28 cellular contexts compared by ENCODE assay signal in the genomic region with DNA sequence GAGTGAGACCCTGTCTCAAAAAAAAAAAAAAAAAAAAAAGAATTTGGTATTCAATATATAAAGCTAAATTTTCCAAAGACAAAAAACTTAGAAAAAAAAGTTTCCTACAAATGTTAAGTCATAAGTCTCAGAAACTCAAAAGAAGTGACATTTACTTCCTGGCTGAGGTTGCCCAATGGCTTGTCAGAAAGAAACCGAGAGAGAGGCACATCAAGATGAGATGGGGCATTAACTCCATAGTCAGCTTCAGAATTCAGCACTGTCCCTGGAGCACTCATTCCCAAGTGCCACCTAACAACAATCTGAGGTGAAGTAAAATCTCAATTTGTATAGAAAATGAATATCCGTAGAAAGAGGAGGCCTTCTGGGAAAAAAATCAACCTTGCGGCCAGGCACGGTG. TPM values are rescaled to one million over a fixed set of nuclear protein-coding genes. Genes with fewer than 3 reads are reported as not detected.
DNase-seq lines count a peak whose midpoint lies in the region; ATAC-seq and TF ChIP-seq lines count a peak whose summit lies in the region.
"Had no signal": no experiment of that assay in that cellular context is flagged by ENCODE, and none has a peak within 500 bp of the region (broad histone marks: within the 10 kb centered on the region; RNA-seq: fewer than 3 reads in every experiment).

No MANE protein-coding gene starts in this region.

- H3K4me3 Mint-ChIP-seq in activated T-cell treated with anti-CD3 and anti-CD28 coated beads, Interleukin-2, amount 50 U/mL, for 4 hours: no peak overlapping the region
- H3K4me3 Mint-ChIP-seq in activated T-helper 17 cell treated with anti-CD3 and anti-CD28 coated beads, Interleukin-2, amount 50 U/mL, for 72 hours: peak overlapping the region; percentile 62
- H3K4me3 Mint-ChIP-seq: B cell; CD8-positive, alpha-beta T cell; immature natural killer cell; WTC11 had no signal

- peaks cover 36% of the 10 kb centered on the region for H3K4me1 Mint-ChIP-seq in activated T-cell treated with anti-CD3 and anti-CD28 coated beads, Interleukin-2, amount 50 U/mL, for 4 hours (ENCODE audit: low read depth)
- H3K4me1 Mint-ChIP-seq in activated T-helper 17 cell treated with anti-CD3 and anti-CD28 coated beads, Interleukin-2, amount 50 U/mL, for 72 hours: peaks cover 32% of the 10 kb centered on the region
- H3K4me1 Mint-ChIP-seq: WTC11 had no signal

- H2AFZ ChIP-seq in smooth muscle cell (ENCODE audit: low read depth): no peak overlapping the region
- H2AFZ ChIP-seq: GM23248 had no signal

- in situ Hi-C loops in GM13977 (cut with MboI; ENCODE audit: low pct_unique_long_range_greater_than_20kb, low sequenced_read_pairs, unreplicated experiment): no loop called here

- H3K27me3 Mint-ChIP-seq in activated T-cell treated with anti-CD3 and anti-CD28 coated beads, Interleukin-2, amount 50 U/mL, for 4 hours (ENCODE audit: low read depth): no peaks in the 10 kb centered on the region
- H3K27me3 Mint-ChIP-seq in activated T-helper 17 cell treated with anti-CD3 and anti-CD28 coated beads, Interleukin-2, amount 50 U/mL, for 72 hours: no peaks in the 10 kb centered on the region
- H3K27me3 Mint-ChIP-seq: B cell had no signal

- peak; percentile 39 to 46 for ATAC-seq in activated T-cell treated with anti-CD3 and anti-CD28 coated beads, Interleukin-2, amount 50 U/mL, for 4 hours
- ATAC-seq in activated T-helper 17 cell treated with anti-CD3 and anti-CD28 coated beads, Interleukin-2, amount 50 U/mL, for 72 hours (replicated peaks): peak; percentile 63
- ATAC-seq: CD8-positive, alpha-beta T cell; left cardiac atrium; mucosa of descending colon; WTC11 had no signal

- no peaks in the 10 kb centered on the region for H4K20me1 ChIP-seq in smooth muscle cell (ENCODE audit: low read depth)

- H3K9me3 Mint-ChIP-seq in activated T-cell treated with anti-CD3 and anti-CD28 coated beads, Interleukin-2, amount 50 U/mL, for 4 hours: no peaks in the 10 kb centered on the region
- no peaks in the 10 kb centered on the region for H3K9me3 Mint-ChIP-seq in activated T-helper 17 cell treated with anti-CD3 and anti-CD28 coated beads, Interleukin-2, amount 50 U/mL, for 72 hours
- H3K9me3 Mint-ChIP-seq: CD8-positive, alpha-beta T cell; immature natural killer cell; nephron progenitor cell; WTC11 had no signal

- H3K4me2 ChIP-seq in smooth muscle cell: no peak overlapping the region

- H3K4me3 ChIP-seq in smooth muscle cell: no peak overlapping the region
- H3K4me3 ChIP-seq: colonic mucosa, GM23248, mucosa of descending colon, thyroid gland, uterus had no signal

- H3F3A ChIP-seq in smooth muscle cell (ENCODE audit: low read depth): peaks cover 19% of the 10 kb centered on the region

- H3K27ac ChIP-seq in smooth muscle cell (ENCODE audit: low read depth): peak overlapping the region; percentile 80
- H3K27ac ChIP-seq: colonic mucosa, epithelial cell of prostate, GM23248, HL-60, thyroid gland, uterus had no signal

- peaks cover 23% of the 10 kb centered on the region for H3K36me3 Mint-ChIP-seq in activated T-cell treated with anti-CD3 and anti-CD28 coated beads, Interleukin-2, amount 50 U/mL, for 4 hours (ENCODE audit: insufficient read depth)
- H3K36me3 Mint-ChIP-seq in activated T-helper 17 cell treated with anti-CD3 and anti-CD28 coated beads, Interleukin-2, amount 50 U/mL, for 72 hours (ENCODE audit: low read depth): peaks cover 47% of the 10 kb centered on the region

- peaks cover 6% of the 10 kb centered on the region for H3K27me3 ChIP-seq in smooth muscle cell (ENCODE audit: low read depth)
- H3K27me3 ChIP-seq: colonic mucosa, uterus had no signal

- no peaks in the 10 kb centered on the region for H3K79me2 ChIP-seq in smooth muscle cell (ENCODE audit: low read depth)

- no peaks in the 10 kb centered on the region for H3K36me3 ChIP-seq in smooth muscle cell (ENCODE audit: low read depth)
- H3K36me3 ChIP-seq: colonic mucosa, uterus had no signal

- 95% methylated on average over 4 of the region's 4 CpGs for WGBS in smooth muscle cell (ENCODE audit: low lambda C conversion rate)

- peak overlapping the region; percentile 63 for H3K27ac Mint-ChIP-seq in activated T-helper 17 cell treated with anti-CD3 and anti-CD28 coated beads, Interleukin-2, amount 50 U/mL, for 72 hours
- H3K27ac Mint-ChIP-seq: B cell; CD8-positive, alpha-beta T cell; WTC11 had no signal

- DNase-seq in activated T-cell treated with anti-CD3 and anti-CD28 coated beads, Interleukin-2, amount 50 U/mL, for 4 hours: no peak
- DNase-seq in activated T-cell treated with anti-CD3 and anti-CD28 coated beads, Interleukin-2, amount 50 U/mL, for 1 hour: no peak
- DNase-seq in MV-4-11 (lab: John Stamatoyannopoulos, UW) (peak; percentile 19), smooth muscle cell (lab: John Stamatoyannopoulos, UW; ENCODE audit: unreplicated experiment) (no peak), GM13977 (ENCODE audit: low spot score) (no peak), NCI-H526 (lab: John Stamatoyannopoulos, UW) (no peak)
- DNase-seq: ACHN; activated CD4-positive, alpha-beta T cell treated with anti-CD3 and anti-CD28 coated beads, Interleukin-2, amount 50 U/mL, for 4 hours; CD8-positive, alpha-beta T cell; colonic mucosa; effector CD8-positive, alpha-beta T cell; GM23248; immature natural killer cell; left cardiac atrium; mucosa of descending colon; NCI-H1092; NCI-H1694; NCI-H446; NCI-H774; nephron progenitor cell; SIG-M5; thyroid gland; uterus had no signal

- no peaks in the 10 kb centered on the region for H3K9me3 ChIP-seq in smooth muscle cell (replicated peaks; ENCODE audit: low read depth)
- H3K9me3 ChIP-seq: colonic mucosa, mucosa of descending colon, thyroid gland, uterus had no signal

- H3K4me1 ChIP-seq in smooth muscle cell (ENCODE audit: low read depth): peaks cover 5% of the 10 kb centered on the region
- H3K4me1 ChIP-seq: thyroid gland, uterus had no signal

- H3K9ac ChIP-seq in smooth muscle cell (ENCODE audit: low read depth): no peak overlapping the region
- H3K9ac ChIP-seq: GM23248 had no signal

- no peak for TF ChIP-seq CTCF in smooth muscle cell (IDR thresholded peaks at IDR 0.05; ENCODE audit: borderline replicate concordance, insufficient read depth, poor library complexity, severe bottlenecking)
- TF ChIP-seq CTCF in GM13977 (IDR thresholded peaks at IDR 0.05; ENCODE audit: extremely low read depth, insufficient read depth, missing control alignments): no peak

RNA-seq across cellular contexts. Expression of a gene that starts 6.8 kb away (rescaled TPM):
- total RNA-seq in activated T-cell treated with anti-CD3 and anti-CD28 coated beads, Interleukin-2, amount 50 U/mL, for 4 hours: 10 to 100 TPM; 74.7 to 85.7 (median 83.2) TPM
- 100 to 1,000 TPM; 161 to 191 TPM for total RNA-seq in activated T-helper 17 cell treated with anti-CD3 and anti-CD28 coated beads, Interleukin-2, amount 50 U/mL, for 72 hours
- total RNA-seq in smooth muscle cell: 0.09 and 1.1 TPM in 2 replicates
- polyA plus RNA-seq in smooth muscle cell: 0.47 TPM in 1 of 2 replicates, not detected in the other
- total RNA-seq: GM23248 had no signal

Comparison
In these comparisons a context has a peak if more than half of its experiments do, and no peak if none do; other contexts are left out.
1. RNA of a gene that starts 6.8 kb away (total RNA-seq): 161 to 191 TPM in activated T-helper 17 cell treated with anti-CD3 and anti-CD28 coated beads, Interleukin-2, amount 50 U/mL, for 72 hours and 74.7 to 85.7 TPM in activated T-cell treated with anti-CD3 and anti-CD28 coated beads, Interleukin-2, amount 50 U/mL, for 4 hours; 0.09 to 1.1 TPM in smooth muscle cell; every median in the first group is over 10 times any median in the second.